30 cellular contexts compared by ENCODE assay signal in genomic region chr16:21568502-21569189, GRCh38. TPM values are rescaled to one million over a fixed set of nuclear protein-coding genes. Genes with fewer than 3 reads are reported as not detected.
DNase-seq lines count a peak whose midpoint lies in the region; ATAC-seq and TF ChIP-seq lines count a peak whose summit lies in the region.
"Had no signal": no experiment of that assay in that cellular context is flagged by ENCODE, and none has a peak within 500 bp of the region (broad histone marks: within the 10 kb centered on the region; RNA-seq: fewer than 3 reads in every experiment).

No MANE protein-coding gene starts in this region.

- no peaks in the 10 kb centered on the region for H3K4me1 Mint-ChIP-seq in GM23338
- H3K4me1 Mint-ChIP-seq in activated T-helper 17 cell treated with anti-CD3 and anti-CD28 coated beads, Interleukin-2, amount 50 U/mL, for 72 hours, result no peaks in the 10 kb centered on the region
- no peaks in the 10 kb centered on the region for H3K4me1 Mint-ChIP-seq in neural progenitor cell
- peaks cover 4% of the 10 kb centered on the region for H3K4me1 Mint-ChIP-seq in activated naive CD8-positive, alpha-beta T cell treated with anti-CD3 and anti-CD28 coated beads, Interleukin-2, amount 50 U/mL, for 24 hours
- H3K4me1 Mint-ChIP-seq: neural crest cell had no signal

- H3K79me2 ChIP-seq in GM23338 (replicated peaks; ENCODE audit: insufficient read depth) (no peaks in the 10 kb centered on the region), trophoblast cell (ENCODE audit: control insufficient read depth, insufficient read depth, low read length, poor library complexity) (no peaks in the 10 kb centered on the region), neural progenitor cell (ENCODE audit: low read depth) (no peaks in the 10 kb centered on the region)
- H3K79me2 ChIP-seq: parathyroid adenoma had no signal

- H3K4me3 Mint-ChIP-seq in GM23338 (no peak overlapping the region), neural progenitor cell (no peak overlapping the region)
- H3K4me3 Mint-ChIP-seq in activated T-helper 17 cell treated with anti-CD3 and anti-CD28 coated beads, Interleukin-2, amount 50 U/mL, for 72 hours, result no peak overlapping the region
- no peak overlapping the region for H3K4me3 Mint-ChIP-seq in activated naive CD8-positive, alpha-beta T cell treated with anti-CD3 and anti-CD28 coated beads, Interleukin-2, amount 50 U/mL, for 24 hours
- H3K4me3 Mint-ChIP-seq: activated T-helper 1 cell treated with anti-CD3 and anti-CD28 coated beads, Interleukin-12 subunit alpha, Interleukin-12 subunit beta, Interleukin-2, Interleukin-4 antibody, amounts not matched to agents 30 ng/mL and 10 ng/mL and 1 ng/mL, durations not matched to agents 14 hours and 24 hours and 36 hours; immature natural killer cell; neural crest cell had no signal

- no peak overlapping the region for H3K14ac ChIP-seq in trophoblast cell (ENCODE audit: low read length)

- H3K36me3 Mint-ChIP-seq in GM23338 (ENCODE audit: low read depth) (no peaks in the 10 kb centered on the region), neural progenitor cell (no peaks in the 10 kb centered on the region)
- no peaks in the 10 kb centered on the region for H3K36me3 Mint-ChIP-seq in activated T-helper 17 cell treated with anti-CD3 and anti-CD28 coated beads, Interleukin-2, amount 50 U/mL, for 72 hours (ENCODE audit: low read depth)
- no peaks in the 10 kb centered on the region for H3K36me3 Mint-ChIP-seq in activated naive CD8-positive, alpha-beta T cell treated with anti-CD3 and anti-CD28 coated beads, Interleukin-2, amount 50 U/mL, for 24 hours (ENCODE audit: low read depth)
- H3K36me3 Mint-ChIP-seq: immature natural killer cell had no signal

- no peaks in the 10 kb centered on the region for H3K9me2 ChIP-seq in GM23338 (ENCODE audit: insufficient read depth)

- no peak overlapping the region for H3K27ac Mint-ChIP-seq in GM23338
- no peak overlapping the region for H3K27ac Mint-ChIP-seq in activated T-helper 17 cell treated with anti-CD3 and anti-CD28 coated beads, Interleukin-2, amount 50 U/mL, for 72 hours
- H3K27ac Mint-ChIP-seq in neural progenitor cell, result no peak overlapping the region
- H3K27ac Mint-ChIP-seq in activated naive CD8-positive, alpha-beta T cell treated with anti-CD3 and anti-CD28 coated beads, Interleukin-2, amount 50 U/mL, for 24 hours, result no peak overlapping the region
- H3K27ac Mint-ChIP-seq: activated T-helper 1 cell treated with anti-CD3 and anti-CD28 coated beads, Interleukin-12 subunit alpha, Interleukin-12 subunit beta, Interleukin-2, Interleukin-4 antibody, amounts not matched to agents 30 ng/mL and 10 ng/mL and 1 ng/mL, durations not matched to agents 14 hours and 24 hours and 36 hours; immature natural killer cell had no signal

- no peaks in the 10 kb centered on the region for H3K9me3 Mint-ChIP-seq in GM23338
- H3K9me3 Mint-ChIP-seq in activated T-helper 17 cell treated with anti-CD3 and anti-CD28 coated beads, Interleukin-2, amount 50 U/mL, for 72 hours, result no peaks in the 10 kb centered on the region
- no peaks in the 10 kb centered on the region for H3K9me3 Mint-ChIP-seq in neural progenitor cell
- H3K9me3 Mint-ChIP-seq in activated naive CD8-positive, alpha-beta T cell treated with anti-CD3 and anti-CD28 coated beads, Interleukin-2, amount 50 U/mL, for 24 hours, result no peaks in the 10 kb centered on the region
- H3K9me3 Mint-ChIP-seq: activated T-helper 1 cell treated with anti-CD3 and anti-CD28 coated beads, Interleukin-12 subunit alpha, Interleukin-12 subunit beta, Interleukin-2, Interleukin-4 antibody, amounts not matched to agents 30 ng/mL and 10 ng/mL and 1 ng/mL, durations not matched to agents 14 hours and 24 hours and 36 hours; immature natural killer cell; neural crest cell had no signal

- H2BK5ac ChIP-seq in trophoblast cell (ENCODE audit: low read depth, low read length, poor library complexity), result no peak overlapping the region

- no peaks in the 10 kb centered on the region for H3K79me1 ChIP-seq in trophoblast cell (ENCODE audit: low read length)

- H3F3A ChIP-seq in GM23338 (replicated peaks; ENCODE audit: low read depth) (no peaks in the 10 kb centered on the region), neural progenitor cell (ENCODE audit: low read depth) (no peaks in the 10 kb centered on the region)

- H3K4me1 ChIP-seq in GM23338 (ENCODE audit: insufficient read depth) (no peaks in the 10 kb centered on the region), trophoblast cell (ENCODE audit: control insufficient read depth in 1 of 2, insufficient read depth in 2 of 2, low read length in 2 of 2) (no peaks in the 10 kb centered on the region), neural progenitor cell (no peaks in the 10 kb centered on the region)
- H3K4me1 ChIP-seq: SJCRH30 had no signal

- H3K36me3 ChIP-seq in GM23338 (ENCODE audit: insufficient read depth) (no peaks in the 10 kb centered on the region), trophoblast cell (ENCODE audit: control insufficient read depth in 1 of 2, insufficient read depth in 2 of 2, low read length in 2 of 2) (no peaks in the 10 kb centered on the region), neural progenitor cell (no peaks in the 10 kb centered on the region)
- H3K36me3 ChIP-seq: SJCRH30, upper lobe of left lung had no signal

- no peak overlapping the region for H3K9ac ChIP-seq in trophoblast cell (ENCODE audit: low read length)
- H3K9ac ChIP-seq in neural progenitor cell, result no peak overlapping the region
- H3K9ac ChIP-seq: parathyroid adenoma had no signal

- no peak overlapping the region for H4K91ac ChIP-seq in trophoblast cell (ENCODE audit: low read depth, low read length)

- peak; percentile 37 for DNase-seq in EH (ENCODE audit: low read depth)
- no peak for DNase-seq in GM23338 (ENCODE audit: low spot score)
- DNase-seq in trophoblast cell, result peak; percentile 64 to 81
- no peak for DNase-seq in SIG-M5 (lab: John Stamatoyannopoulos, UW)
- DNase-seq in neural progenitor cell (ENCODE audit: low spot score), result no peak
- no peak for DNase-seq in activated naive CD8-positive, alpha-beta T cell treated with anti-CD3 and anti-CD28 coated beads, Interleukin-2, amount 50 U/mL, for 24 hours
- no peak for DNase-seq in GM13977 (ENCODE audit: low spot score)
- DNase-seq: activated CD4-positive, alpha-beta T cell treated with anti-CD3 and anti-CD28 coated beads, Interleukin-2, amount 50 U/mL, for 1 hour; activated naive CD4-positive, alpha-beta T cell treated with anti-CD3 and anti-CD28 coated beads, Interleukin-2, amount 50 U/mL, for 16 hours; amygdala; DMS 273 treated with DMSO at 0.1 percent for 48 hours; H7; immature natural killer cell; Kasumi-1; left colon; mesenchymal stem cell; NCI-H146; NCI-H226; right cardiac atrium; SJCRH30; stimulated activated CD4-positive, alpha-beta T cell treated with anti-CD3 and anti-CD28 coated beads, Interleukin-4, amount 100 ng/mL, for 1 hour; SW 1271; T1000; upper lobe of left lung had no signal

- in situ Hi-C loops in GM13977 (cut with MboI; ENCODE audit: low pct_unique_long_range_greater_than_20kb, low sequenced_read_pairs, unreplicated experiment), result no loop called here

- H2BK120ac ChIP-seq in trophoblast cell (ENCODE audit: insufficient read depth, low read length, poor library complexity), result no peak overlapping the region

- H3K27me3 ChIP-seq in GM23338 (ENCODE audit: insufficient read depth) (no peaks in the 10 kb centered on the region), trophoblast cell (ENCODE audit: insufficient read depth, low read length) (no peaks in the 10 kb centered on the region), neural progenitor cell (no peaks in the 10 kb centered on the region)
- H3K27me3 ChIP-seq: SJCRH30, upper lobe of left lung had no signal

- H3K23ac ChIP-seq in trophoblast cell (ENCODE audit: low read length), result no peak overlapping the region

- ATAC-seq in GM23338, result no peak
- peak; percentile 21 for ATAC-seq in activated T-helper 17 cell treated with anti-CD3 and anti-CD28 coated beads, Interleukin-2, amount 50 U/mL, for 72 hours (replicated peaks)
- ATAC-seq in activated naive CD8-positive, alpha-beta T cell treated with anti-CD3 and anti-CD28 coated beads, Interleukin-2, amount 50 U/mL, for 24 hours, result no peak
- ATAC-seq: left colon, Panc1, right cardiac atrium had no signal

- H2AFZ ChIP-seq in GM23338 (0 out of 2 replicates have a peak overlapping the region, but pooled peaks have one; percentile 23), trophoblast cell (ENCODE audit: insufficient read depth, low read length, poor library complexity) (no peak overlapping the region), neural progenitor cell (replicated peaks) (no peak overlapping the region)
- H2AFZ ChIP-seq: parathyroid adenoma had no signal

- no peak overlapping the region for H3K18ac ChIP-seq in trophoblast cell (ENCODE audit: low read length)

- no peaks in the 10 kb centered on the region for H4K20me1 ChIP-seq in GM23338 (replicated peaks; ENCODE audit: insufficient read depth)
- no peaks in the 10 kb centered on the region for H4K20me1 ChIP-seq in neural progenitor cell (ENCODE audit: low read depth)

- no peak overlapping the region for H3K4me3 ChIP-seq in GM23338
- H3K4me3 ChIP-seq in trophoblast cell (ENCODE audit: low read depth, low read length), result no peak overlapping the region
- no peak overlapping the region for H3K4me3 ChIP-seq in neural progenitor cell
- H3K4me3 ChIP-seq: SJCRH30, upper lobe of left lung had no signal

- TF ChIP-seq CTCF in GM23338 (conservative IDR thresholded peaks at IDR 0.05; ENCODE audit: low read depth in 2 of 2), result no peak
- TF ChIP-seq CTCF in neural progenitor cell (IDR thresholded peaks at IDR 0.05), result no peak
- TF ChIP-seq CTCF in GM13977 (IDR thresholded peaks at IDR 0.05; ENCODE audit: extremely low read depth, insufficient read depth, missing control alignments), result no peak

- H2BK12ac ChIP-seq in trophoblast cell (ENCODE audit: low read length), result no peak overlapping the region

- H3K4me2 ChIP-seq in GM23338 (no peak overlapping the region), trophoblast cell (ENCODE audit: low read length) (no peak overlapping the region), neural progenitor cell (no peak overlapping the region)

- H3K27ac ChIP-seq in GM23338 (ENCODE audit: low read depth), result no peak overlapping the region
- no peak overlapping the region for H3K27ac ChIP-seq in trophoblast cell (ENCODE audit: low read depth, low read length)
- H3K27ac ChIP-seq in neural progenitor cell, result no peak overlapping the region
- H3K27ac ChIP-seq: HL-60, parathyroid adenoma, SJCRH30, upper lobe of left lung had no signal

- H3K9me3 ChIP-seq in trophoblast cell (ENCODE audit: insufficient read depth, low read depth, low read length), result no peaks in the 10 kb centered on the region
- H3K9me3 ChIP-seq in neural progenitor cell (ENCODE audit: low read depth), result no peaks in the 10 kb centered on the region
- H3K9me3 ChIP-seq: SJCRH30, upper lobe of left lung had no signal

- WGBS in trophoblast cell (ENCODE audit: extremely low coverage, insufficient coverage, insufficient read length), result no CpG with 5 or more reads among the region's 6 CpGs

- no peak overlapping the region for H3K4ac ChIP-seq in trophoblast cell (ENCODE audit: low read depth, low read length)

- H3K27me3 Mint-ChIP-seq in GM23338 (ENCODE audit: insufficient read depth, low read depth, poor library complexity) (peaks cover 4% of the 10 kb centered on the region), neural progenitor cell (ENCODE audit: insufficient read depth, low read depth) (peaks cover 2% of the 10 kb centered on the region)
- H3K27me3 Mint-ChIP-seq in activated T-helper 17 cell treated with anti-CD3 and anti-CD28 coated beads, Interleukin-2, amount 50 U/mL, for 72 hours, result peaks cover 3% of the 10 kb centered on the region
- peaks cover 2% of the 10 kb centered on the region for H3K27me3 Mint-ChIP-seq in activated naive CD8-positive, alpha-beta T cell treated with anti-CD3 and anti-CD28 coated beads, Interleukin-2, amount 50 U/mL, for 24 hours

- no peak overlapping the region for H2AK5ac ChIP-seq in trophoblast cell (ENCODE audit: low read length)

- H4K12ac ChIP-seq in trophoblast cell (ENCODE audit: low read depth, low read length), result no peak overlapping the region

- H4K8ac ChIP-seq in trophoblast cell (ENCODE audit: low read depth, low read length), result no peak overlapping the region

RNA-seq across cellular contexts. Expression of gene METTL9, which starts 30.7 kb away (rescaled TPM):
- 152 and 180 TPM in 2 replicates for total RNA-seq in GM23338 (2014; rRNA removed; shearing (Covaris generic))
- polyA plus RNA-seq in GM23338 (2016; fragmentation: Nextera tagmentation; extraction: Ambion mirVana), result 66.4 and 72.5 TPM in 2 replicates
- total RNA-seq in activated T-helper 17 cell treated with anti-CD3 and anti-CD28 coated beads, Interleukin-2, amount 50 U/mL, for 72 hours, result 10 to 100 TPM; 70.7 to 95.7 TPM
- 75.9 and 83.4 TPM in 2 replicates for polyA plus RNA-seq in trophoblast cell (2013)
- 234 and 329 TPM in 2 replicates for total RNA-seq in neural progenitor cell (ENCODE audit: low replicate concordance)

Comparison
In these comparisons a context has a peak if more than half of its experiments do, and no peak if none do; other contexts are left out.
1. DNase-seq: peak in EH (single experiment) and trophoblast cell (2 of 2); none in GM23338 (single experiment), SIG-M5 (single experiment), neural progenitor cell (single experiment), activated naive CD8-positive, alpha-beta T cell treated with anti-CD3 and anti-CD28 coated beads, Interleukin-2, amount 50 U/mL, for 24 hours (single experiment) and GM13977 (single experiment).